In genomic region chr12:11092128-11092527, GRCh38 we compare ENCODE assay signal across 17 cellular contexts. TPM values are rescaled to one million over a fixed set of nuclear protein-coding genes. Genes with fewer than 3 reads are reported as not detected.
DNase-seq lines count a peak whose midpoint lies in the region; ATAC-seq and FAIRE-seq lines count a peak whose summit lies in the region.
"Had no signal": no experiment of that assay in that cellular context is flagged by ENCODE, and none has a peak within 500 bp of the region (broad histone marks: within the 10 kb centered on the region; RNA-seq: fewer than 3 reads in every experiment).

TAS2R43 (minus strand) TSS chr12:11092313; CDS start chr12:11092229, 84 bp downstream.

- no peak for FAIRE-seq in frontal cortex (lab: Jason Lieb, UNC)
- FAIRE-seq: A204.1, G401.6, H54 had no signal

- H3K27ac Mint-ChIP-seq in activated naive CD8-positive, alpha-beta T cell, result peak within 1 kb of the TSS; percentile 34
- H3K27ac Mint-ChIP-seq in activated naive CD8-positive, alpha-beta T cell treated with anti-CD3 and anti-CD28 coated beads for 36 hours, result no peak within 1 kb of the TSS
- H3K27ac Mint-ChIP-seq in stimulated activated naive B cell treated with anti-CD40 and anti-IgM and Interleukin-4, amounts not matched to agents 10 μg/mL and 1 μg/mL and 100 μg/mL, for 72 hours, result peak within 1 kb of the TSS; percentile 73
- H3K27ac Mint-ChIP-seq: B cell; CD4-positive, CD25-positive, alpha-beta regulatory T cell; CD8-positive, alpha-beta T cell; HFFc6 had no signal

- ATAC-seq in stimulated activated naive B cell treated with anti-CD40 and anti-IgM and Interleukin-4, amounts not matched to agents 10 μg/mL and 1 μg/mL and 100 μg/mL, for 72 hours (replicated peaks), result peak; percentile 71 to 80
- ATAC-seq: CD8-positive, alpha-beta T cell had no signal

- H3K27me3 Mint-ChIP-seq in activated naive CD8-positive, alpha-beta T cell, result no peaks in the 10 kb centered on the region
- no peaks in the 10 kb centered on the region for H3K27me3 Mint-ChIP-seq in activated naive CD8-positive, alpha-beta T cell treated with anti-CD3 and anti-CD28 coated beads for 36 hours
- no peaks in the 10 kb centered on the region for H3K27me3 Mint-ChIP-seq in stimulated activated naive B cell treated with anti-CD40 and anti-IgM and Interleukin-4, amounts not matched to agents 10 μg/mL and 1 μg/mL and 100 μg/mL, for 72 hours
- H3K27me3 Mint-ChIP-seq: B cell; CD4-positive, CD25-positive, alpha-beta regulatory T cell had no signal

- no peaks in the 10 kb centered on the region for H3K9me3 Mint-ChIP-seq in activated naive CD8-positive, alpha-beta T cell (ENCODE audit: low read depth)
- H3K9me3 Mint-ChIP-seq in activated naive CD8-positive, alpha-beta T cell treated with anti-CD3 and anti-CD28 coated beads for 36 hours, result no peaks in the 10 kb centered on the region
- peaks cover 0 to 6% of the 10 kb centered on the region in 2 donors for H3K9me3 Mint-ChIP-seq in stimulated activated naive B cell treated with anti-CD40 and anti-IgM and Interleukin-4, amounts not matched to agents 10 μg/mL and 1 μg/mL and 100 μg/mL, for 72 hours
- H3K9me3 Mint-ChIP-seq: CD8-positive, alpha-beta T cell; HFFc6 had no signal

- H3K4me3 Mint-ChIP-seq in activated naive CD8-positive, alpha-beta T cell, result no peak within 1 kb of the TSS
- no peak within 1 kb of the TSS for H3K4me3 Mint-ChIP-seq in activated naive CD8-positive, alpha-beta T cell treated with anti-CD3 and anti-CD28 coated beads for 36 hours
- H3K4me3 Mint-ChIP-seq in stimulated activated naive B cell treated with anti-CD40 and anti-IgM and Interleukin-4, amounts not matched to agents 10 μg/mL and 1 μg/mL and 100 μg/mL, for 72 hours, result no peak within 1 kb of the TSS
- H3K4me3 Mint-ChIP-seq: B cell; CD4-positive, CD25-positive, alpha-beta regulatory T cell; CD8-positive, alpha-beta T cell; HFFc6 had no signal

- H3K36me3 Mint-ChIP-seq in activated naive CD8-positive, alpha-beta T cell, result peaks cover 32% of the 10 kb centered on the region
- peaks cover 13% of the 10 kb centered on the region for H3K36me3 Mint-ChIP-seq in activated naive CD8-positive, alpha-beta T cell treated with anti-CD3 and anti-CD28 coated beads for 36 hours
- peaks cover 9 to 14% of the 10 kb centered on the region in 2 donors for H3K36me3 Mint-ChIP-seq in stimulated activated naive B cell treated with anti-CD40 and anti-IgM and Interleukin-4, amounts not matched to agents 10 μg/mL and 1 μg/mL and 100 μg/mL, for 72 hours
- H3K36me3 Mint-ChIP-seq: CD4-positive, CD25-positive, alpha-beta regulatory T cell had no signal

- peaks cover 14% of the 10 kb centered on the region for H3K4me1 Mint-ChIP-seq in activated naive CD8-positive, alpha-beta T cell (ENCODE audit: low read depth)
- no peaks in the 10 kb centered on the region for H3K4me1 Mint-ChIP-seq in activated naive CD8-positive, alpha-beta T cell treated with anti-CD3 and anti-CD28 coated beads for 36 hours
- H3K4me1 Mint-ChIP-seq in stimulated activated naive B cell treated with anti-CD40 and anti-IgM and Interleukin-4, amounts not matched to agents 10 μg/mL and 1 μg/mL and 100 μg/mL, for 72 hours, result peaks cover 3 to 11% of the 10 kb centered on the region in 2 donors

- DNase-seq in activated naive CD8-positive, alpha-beta T cell treated with anti-CD3 and anti-CD28 coated beads for 36 hours, result no peak
- DNase-seq in occipital lobe (lab: John Stamatoyannopoulos, UW), result no peak
- peak; percentile 17 for DNase-seq in stimulated activated naive B cell treated with anti-CD40 and anti-IgM and Interleukin-4, amounts not matched to agents 10 μg/mL and 1 μg/mL and 100 μg/mL, for 72 hours
- no peak for DNase-seq in superior temporal gyrus (ENCODE audit: extremely low spot score)
- no peak for DNase-seq in frontal cortex (ENCODE audit: low spot score in 2 of 2)
- DNase-seq: Caco-2; CD4-positive, CD25-positive, alpha-beta regulatory T cell; CD8-positive, alpha-beta T cell; DMS153; DND-41; GOT3; HFFc6 had no signal

RNA-seq across cellular contexts. Expression of gene TAS2R43, which starts in this region (rescaled TPM):
- total RNA-seq in activated naive CD8-positive, alpha-beta T cell treated with anti-CD3 and anti-CD28 coated beads for 36 hours, result under 1 TPM; 0.29 to 0.36 TPM
- total RNA-seq in occipital lobe, result 13.6 TPM
- 3.7 TPM for total RNA-seq in frontal cortex
- total RNA-seq: Caco-2, HFFc6 had no signal
